Comparison of ENCODE assay signal across 21 cellular contexts in genomic region chr19:20273376-20273775, GRCh38.
"Had no signal": no experiment of that assay in that cellular context is flagged by ENCODE, and none has a peak within 500 bp of the region (broad histone marks: within the 10 kb centered on the region; RNA-seq: fewer than 3 reads in every experiment).

No MANE protein-coding gene starts in this region.

- H3K27me3 ChIP-seq: cardiac muscle cell, esophagus squamous epithelium, left lung, transverse colon had no signal

- H3K9me3 ChIP-seq: psoas muscle, transverse colon had no signal

- DNase-seq: activated CD4-positive, alpha-beta T cell treated with anti-CD3 and anti-CD28 coated beads, Interleukin-2, amount 10 ng/mL, durations not matched to agents 24 days and 14 days; activated CD4-positive, CD25-positive, alpha-beta regulatory T cell; activated CD8-positive, alpha-beta T cell treated with anti-CD3 and anti-CD28 coated beads for 36 hours; activated naive CD4-positive, alpha-beta T cell treated with Interleukin-2 at 50 U/mL for 16 hours; activated naive CD8-positive, alpha-beta T cell treated with anti-CD3 and anti-CD28 coated beads, Interleukin-2, amount 10 ng/mL, durations not matched to agents 7 days and 5 days; activated T-cell treated with anti-CD3 and anti-CD28 coated beads, Interleukin-2, amount 50 U/mL, for 24 hours; amygdala; dermis blood vessel endothelial cell; effector memory CD4-positive, alpha-beta T cell; esophagus squamous epithelium; heart right ventricle; left lung; mucosa of descending colon; naive thymus-derived CD4-positive, alpha-beta T cell; psoas muscle; right cardiac atrium; transverse colon had no signal

- H3K27ac ChIP-seq: cardiac muscle cell, esophagus squamous epithelium, heart right ventricle, left lung, psoas muscle, transverse colon had no signal

- H3K4me3 Mint-ChIP-seq: activated CD4-positive, alpha-beta T cell treated with anti-CD3 and anti-CD28 coated beads, Interleukin-2, amount 10 ng/mL, durations not matched to agents 24 days and 14 days; activated CD8-positive, alpha-beta T cell treated with anti-CD3 and anti-CD28 coated beads for 36 hours; activated naive CD8-positive, alpha-beta T cell treated with anti-CD3 and anti-CD28 coated beads, Interleukin-2, amount 10 ng/mL, durations not matched to agents 7 days and 5 days; activated T-cell treated with anti-CD3 and anti-CD28 coated beads, Interleukin-2, amount 50 U/mL, for 24 hours; memory B cell; naive thymus-derived CD4-positive, alpha-beta T cell; stimulated activated naive CD8-positive, alpha-beta T cell treated with anti-CD3 and anti-CD28 coated beads, Interleukin-15, Interleukin-2, amounts not matched to agents 100 ng/mL and 50 ng/mL, for 24 hours had no signal

- H3K4me1 ChIP-seq: esophagus squamous epithelium, heart right ventricle, left lung, psoas muscle had no signal

- H3K27me3 Mint-ChIP-seq: activated CD4-positive, alpha-beta T cell treated with anti-CD3 and anti-CD28 coated beads, Interleukin-2, amount 10 ng/mL, durations not matched to agents 24 days and 14 days; activated CD8-positive, alpha-beta T cell treated with anti-CD3 and anti-CD28 coated beads for 36 hours; activated T-cell treated with anti-CD3 and anti-CD28 coated beads, Interleukin-2, amount 50 U/mL, for 24 hours; memory B cell had no signal

- H3K4me3 ChIP-seq: cardiac muscle cell, esophagus squamous epithelium, heart right ventricle, left lung, mucosa of descending colon, psoas muscle, transverse colon had no signal

- H3K9me3 Mint-ChIP-seq: activated CD8-positive, alpha-beta T cell treated with anti-CD3 and anti-CD28 coated beads for 36 hours; activated naive CD8-positive, alpha-beta T cell treated with anti-CD3 and anti-CD28 coated beads, Interleukin-2, amount 10 ng/mL, durations not matched to agents 7 days and 5 days; activated T-cell treated with anti-CD3 and anti-CD28 coated beads, Interleukin-2, amount 50 U/mL, for 24 hours; memory B cell had no signal

- H3K36me3 Mint-ChIP-seq: activated naive CD8-positive, alpha-beta T cell treated with anti-CD3 and anti-CD28 coated beads, Interleukin-2, amount 10 ng/mL, durations not matched to agents 7 days and 5 days; memory B cell; naive thymus-derived CD4-positive, alpha-beta T cell had no signal

- H3K4me1 Mint-ChIP-seq: activated CD4-positive, alpha-beta T cell treated with anti-CD3 and anti-CD28 coated beads, Interleukin-2, amount 10 ng/mL, durations not matched to agents 24 days and 14 days had no signal

- H3K27ac Mint-ChIP-seq: activated CD4-positive, alpha-beta T cell treated with anti-CD3 and anti-CD28 coated beads, Interleukin-2, amount 10 ng/mL, durations not matched to agents 24 days and 14 days; activated CD8-positive, alpha-beta T cell treated with anti-CD3 and anti-CD28 coated beads for 36 hours; activated naive CD8-positive, alpha-beta T cell treated with anti-CD3 and anti-CD28 coated beads, Interleukin-2, amount 10 ng/mL, durations not matched to agents 7 days and 5 days; activated T-cell treated with anti-CD3 and anti-CD28 coated beads, Interleukin-2, amount 50 U/mL, for 24 hours; activated T-helper 2 cell treated with anti-CD3 and anti-CD28 coated beads, Interferon-gamma antibody, Interleukin-2, Interleukin-4, amounts not matched to agents 10 μg/mL and 5 μg/mL and 100 μg/mL, durations not matched to agents 14 hours and 24 hours and 36 hours; memory B cell; stimulated activated naive CD8-positive, alpha-beta T cell treated with anti-CD3 and anti-CD28 coated beads, Interleukin-15, Interleukin-2, amounts not matched to agents 100 ng/mL and 50 ng/mL, for 24 hours had no signal

- H3K36me3 ChIP-seq: cardiac muscle cell, esophagus squamous epithelium, heart right ventricle, left lung, transverse colon had no signal
